In genomic region chr4:138308421-138308820, GRCh38 we compare ENCODE assay signal across 1 cellular context.
TF ChIP-seq lines count a peak whose summit lies in the region.

No MANE protein-coding gene starts in this region.

TF ChIP-seq in HepG2, 621 proteins besides CTCF, POLR2A, EP300 and RAD21 (continued from another document):
- no peak for TF ChIP-seq MLXIP (CRISPR knock-in tag; IDR thresholded peaks at IDR 0.05; ENCODE audit: borderline replicate concordance)
- no peak for TF ChIP-seq RFX1 (IDR thresholded peaks at IDR 0.05)
- TF ChIP-seq, protein P1, sequence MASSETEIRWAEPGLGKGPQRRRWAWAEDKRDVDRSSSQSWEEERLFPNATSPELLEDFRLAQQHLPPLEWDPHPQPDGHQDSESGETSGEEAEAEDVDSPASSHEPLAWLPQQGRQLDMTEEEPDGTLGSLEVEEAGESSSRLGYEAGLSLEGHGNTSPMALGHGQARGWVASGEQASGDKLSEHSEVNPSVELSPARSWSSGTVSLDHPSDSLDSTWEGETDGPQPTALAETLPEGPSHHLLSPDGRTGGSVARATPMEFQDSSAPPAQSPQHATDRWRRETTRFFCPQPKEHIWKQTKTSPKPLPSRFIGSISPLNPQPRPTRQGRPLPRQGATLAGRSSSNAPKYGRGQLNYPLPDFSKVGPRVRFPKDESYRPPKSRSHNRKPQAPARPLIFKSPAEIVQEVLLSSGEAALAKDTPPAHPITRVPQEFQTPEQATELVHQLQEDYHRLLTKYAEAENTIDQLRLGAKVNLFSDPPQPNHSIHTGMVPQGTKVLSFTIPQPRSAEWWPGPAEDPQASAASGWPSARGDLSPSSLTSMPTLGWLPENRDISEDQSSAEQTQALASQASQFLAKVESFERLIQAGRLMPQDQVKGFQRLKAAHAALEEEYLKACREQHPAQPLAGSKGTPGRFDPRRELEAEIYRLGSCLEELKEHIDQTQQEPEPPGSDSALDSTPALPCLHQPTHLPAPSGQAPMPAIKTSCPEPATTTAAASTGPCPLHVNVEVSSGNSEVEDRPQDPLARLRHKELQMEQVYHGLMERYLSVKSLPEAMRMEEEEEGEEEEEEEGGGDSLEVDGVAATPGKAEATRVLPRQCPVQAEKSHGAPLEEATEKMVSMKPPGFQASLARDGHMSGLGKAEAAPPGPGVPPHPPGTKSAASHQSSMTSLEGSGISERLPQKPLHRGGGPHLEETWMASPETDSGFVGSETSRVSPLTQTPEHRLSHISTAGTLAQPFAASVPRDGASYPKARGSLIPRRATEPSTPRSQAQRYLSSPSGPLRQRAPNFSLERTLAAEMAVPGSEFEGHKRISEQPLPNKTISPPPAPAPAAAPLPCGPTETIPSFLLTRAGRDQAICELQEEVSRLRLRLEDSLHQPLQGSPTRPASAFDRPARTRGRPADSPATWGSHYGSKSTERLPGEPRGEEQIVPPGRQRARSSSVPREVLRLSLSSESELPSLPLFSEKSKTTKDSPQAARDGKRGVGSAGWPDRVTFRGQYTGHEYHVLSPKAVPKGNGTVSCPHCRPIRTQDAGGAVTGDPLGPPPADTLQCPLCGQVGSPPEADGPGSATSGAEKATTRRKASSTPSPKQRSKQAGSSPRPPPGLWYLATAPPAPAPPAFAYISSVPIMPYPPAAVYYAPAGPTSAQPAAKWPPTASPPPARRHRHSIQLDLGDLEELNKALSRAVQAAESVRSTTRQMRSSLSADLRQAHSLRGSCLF (CRISPR knock-in tag; IDR thresholded peaks at IDR 0.05; ENCODE audit: borderline replicate concordance), result no peak
- no peak for TF ChIP-seq CCAR2 (optimal IDR thresholded peaks at IDR 0.05; ENCODE audit: low read depth, low read length)
- no peak for TF ChIP-seq KAT2B (IDR thresholded peaks at IDR 0.05; ENCODE audit: borderline replicate concordance, low read depth, low read length)
- no peak for TF ChIP-seq SAP130 (CRISPR knock-in tag; IDR thresholded peaks at IDR 0.05; ENCODE audit: low read depth)
- no peak for TF ChIP-seq DNMT3B (CRISPR knock-in tag; conservative IDR thresholded peaks at IDR 0.05)
- TF ChIP-seq, protein P2, sequence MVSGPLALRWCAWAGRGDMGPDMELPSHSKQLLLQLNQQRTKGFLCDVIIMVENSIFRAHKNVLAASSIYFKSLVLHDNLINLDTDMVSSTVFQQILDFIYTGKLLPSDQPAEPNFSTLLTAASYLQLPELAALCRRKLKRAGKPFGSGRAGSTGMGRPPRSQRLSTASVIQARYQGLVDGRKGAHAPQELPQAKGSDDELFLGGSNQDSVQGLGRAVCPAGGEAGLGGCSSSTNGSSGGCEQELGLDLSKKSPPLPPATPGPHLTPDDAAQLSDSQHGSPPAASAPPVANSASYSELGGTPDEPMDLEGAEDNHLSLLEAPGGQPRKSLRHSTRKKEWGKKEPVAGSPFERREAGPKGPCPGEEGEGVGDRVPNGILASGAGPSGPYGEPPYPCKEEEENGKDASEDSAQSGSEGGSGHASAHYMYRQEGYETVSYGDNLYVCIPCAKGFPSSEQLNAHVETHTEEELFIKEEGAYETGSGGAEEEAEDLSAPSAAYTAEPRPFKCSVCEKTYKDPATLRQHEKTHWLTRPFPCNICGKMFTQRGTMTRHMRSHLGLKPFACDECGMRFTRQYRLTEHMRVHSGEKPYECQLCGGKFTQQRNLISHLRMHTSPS (CRISPR knock-in tag; IDR thresholded peaks at IDR 0.05; ENCODE audit: low read depth), result no peak
- TF ChIP-seq TEF (CRISPR knock-in tag; IDR thresholded peaks at IDR 0.05), result no peak
- TF ChIP-seq TGIF2 (CRISPR knock-in tag; IDR thresholded peaks at IDR 0.05), result no peak
TF ChIP-seq in HepG2: peak in this region for 0.
